Comparison of ENCODE assay signal across 1 cellular context in the genomic region with DNA sequence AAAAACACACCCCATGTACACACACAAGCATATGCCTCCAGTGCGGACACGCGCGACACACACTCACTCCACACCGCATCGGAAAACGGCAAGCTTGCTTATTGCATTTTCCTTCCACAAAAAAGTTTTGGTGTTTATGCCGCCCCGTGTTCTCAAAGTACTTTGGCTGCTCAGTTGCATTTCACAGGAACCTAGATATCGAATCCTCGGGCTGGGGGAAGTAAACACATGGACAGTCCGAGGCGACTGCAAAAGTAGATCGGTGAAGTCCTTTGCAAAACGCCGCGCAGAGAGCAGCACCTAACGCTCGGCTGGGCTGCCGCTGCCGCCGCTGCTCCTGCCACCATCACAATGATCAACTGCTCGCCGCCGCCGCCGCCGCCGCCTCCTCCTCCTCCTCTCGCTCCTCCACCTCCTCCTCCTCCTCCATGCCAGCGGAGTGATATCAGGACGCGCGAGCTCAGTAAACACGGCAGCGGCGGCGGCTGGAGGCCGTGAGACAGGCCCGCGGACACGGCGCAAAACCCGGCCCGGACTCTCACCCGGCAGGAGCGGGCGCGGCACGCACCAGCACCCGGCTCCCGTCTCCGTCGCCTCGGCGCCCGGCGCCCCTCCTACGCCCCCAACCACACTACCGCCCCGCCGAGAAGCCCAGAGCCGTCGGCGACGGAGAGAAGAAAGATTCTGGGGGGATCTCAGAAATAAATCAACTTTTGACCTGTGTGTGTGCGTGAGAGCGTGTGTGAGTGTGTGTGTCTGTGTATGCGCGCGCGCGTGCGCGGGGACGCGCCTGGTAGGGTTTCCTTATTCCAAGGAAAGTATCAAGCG.
A peak's percentile ranks its signal among the peaks of the same experiment; 100 is the strongest.
TF ChIP-seq lines count a peak whose summit lies in the region.

A gene (minus strand): TSS at position 441 of the 828 bp plus-strand sequence. CDS start 857 bp downstream, outside the sequence.

TF ChIP-seq in K562, 482 proteins besides CTCF, POLR2A, EP300 and RAD21 (continued from another document):
- TF ChIP-seq HDAC6 (IDR thresholded peaks at IDR 0.05; ENCODE audit: low read depth, low read length) = no peak
- TF ChIP-seq, protein P1, sequence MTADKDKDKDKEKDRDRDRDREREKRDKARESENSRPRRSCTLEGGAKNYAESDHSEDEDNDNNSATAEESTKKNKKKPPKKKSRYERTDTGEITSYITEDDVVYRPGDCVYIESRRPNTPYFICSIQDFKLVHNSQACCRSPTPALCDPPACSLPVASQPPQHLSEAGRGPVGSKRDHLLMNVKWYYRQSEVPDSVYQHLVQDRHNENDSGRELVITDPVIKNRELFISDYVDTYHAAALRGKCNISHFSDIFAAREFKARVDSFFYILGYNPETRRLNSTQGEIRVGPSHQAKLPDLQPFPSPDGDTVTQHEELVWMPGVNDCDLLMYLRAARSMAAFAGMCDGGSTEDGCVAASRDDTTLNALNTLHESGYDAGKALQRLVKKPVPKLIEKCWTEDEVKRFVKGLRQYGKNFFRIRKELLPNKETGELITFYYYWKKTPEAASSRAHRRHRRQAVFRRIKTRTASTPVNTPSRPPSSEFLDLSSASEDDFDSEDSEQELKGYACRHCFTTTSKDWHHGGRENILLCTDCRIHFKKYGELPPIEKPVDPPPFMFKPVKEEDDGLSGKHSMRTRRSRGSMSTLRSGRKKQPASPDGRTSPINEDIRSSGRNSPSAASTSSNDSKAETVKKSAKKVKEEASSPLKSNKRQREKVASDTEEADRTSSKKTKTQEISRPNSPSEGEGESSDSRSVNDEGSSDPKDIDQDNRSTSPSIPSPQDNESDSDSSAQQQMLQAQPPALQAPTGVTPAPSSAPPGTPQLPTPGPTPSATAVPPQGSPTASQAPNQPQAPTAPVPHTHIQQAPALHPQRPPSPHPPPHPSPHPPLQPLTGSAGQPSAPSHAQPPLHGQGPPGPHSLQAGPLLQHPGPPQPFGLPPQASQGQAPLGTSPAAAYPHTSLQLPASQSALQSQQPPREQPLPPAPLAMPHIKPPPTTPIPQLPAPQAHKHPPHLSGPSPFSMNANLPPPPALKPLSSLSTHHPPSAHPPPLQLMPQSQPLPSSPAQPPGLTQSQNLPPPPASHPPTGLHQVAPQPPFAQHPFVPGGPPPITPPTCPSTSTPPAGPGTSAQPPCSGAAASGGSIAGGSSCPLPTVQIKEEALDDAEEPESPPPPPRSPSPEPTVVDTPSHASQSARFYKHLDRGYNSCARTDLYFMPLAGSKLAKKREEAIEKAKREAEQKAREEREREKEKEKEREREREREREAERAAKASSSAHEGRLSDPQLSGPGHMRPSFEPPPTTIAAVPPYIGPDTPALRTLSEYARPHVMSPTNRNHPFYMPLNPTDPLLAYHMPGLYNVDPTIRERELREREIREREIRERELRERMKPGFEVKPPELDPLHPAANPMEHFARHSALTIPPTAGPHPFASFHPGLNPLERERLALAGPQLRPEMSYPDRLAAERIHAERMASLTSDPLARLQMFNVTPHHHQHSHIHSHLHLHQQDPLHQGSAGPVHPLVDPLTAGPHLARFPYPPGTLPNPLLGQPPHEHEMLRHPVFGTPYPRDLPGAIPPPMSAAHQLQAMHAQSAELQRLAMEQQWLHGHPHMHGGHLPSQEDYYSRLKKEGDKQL (CRISPR knock-in tag; IDR thresholded peaks at IDR 0.05; ENCODE audit: borderline replicate concordance) = no peak; the same call in 1 of the 2 replicates
- TF ChIP-seq NFRKB (IDR thresholded peaks at IDR 0.05; ENCODE audit: low read depth) = no peak
- TF ChIP-seq NFIC (IDR thresholded peaks at IDR 0.05) = peak; percentile 30; the same call in 1 of the 2 replicates
- TF ChIP-seq, protein P2, sequence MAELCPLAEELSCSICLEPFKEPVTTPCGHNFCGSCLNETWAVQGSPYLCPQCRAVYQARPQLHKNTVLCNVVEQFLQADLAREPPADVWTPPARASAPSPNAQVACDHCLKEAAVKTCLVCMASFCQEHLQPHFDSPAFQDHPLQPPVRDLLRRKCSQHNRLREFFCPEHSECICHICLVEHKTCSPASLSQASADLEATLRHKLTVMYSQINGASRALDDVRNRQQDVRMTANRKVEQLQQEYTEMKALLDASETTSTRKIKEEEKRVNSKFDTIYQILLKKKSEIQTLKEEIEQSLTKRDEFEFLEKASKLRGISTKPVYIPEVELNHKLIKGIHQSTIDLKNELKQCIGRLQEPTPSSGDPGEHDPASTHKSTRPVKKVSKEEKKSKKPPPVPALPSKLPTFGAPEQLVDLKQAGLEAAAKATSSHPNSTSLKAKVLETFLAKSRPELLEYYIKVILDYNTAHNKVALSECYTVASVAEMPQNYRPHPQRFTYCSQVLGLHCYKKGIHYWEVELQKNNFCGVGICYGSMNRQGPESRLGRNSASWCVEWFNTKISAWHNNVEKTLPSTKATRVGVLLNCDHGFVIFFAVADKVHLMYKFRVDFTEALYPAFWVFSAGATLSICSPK (IDR thresholded peaks at IDR 0.05; ENCODE audit: borderline replicate concordance) = no peak
